Comparison of ENCODE assay signal across 8 cellular contexts in genomic region chr15:101250331-101250730, GRCh38. TPM values are rescaled to one million over a fixed set of nuclear protein-coding genes. Genes with fewer than 3 reads are reported as not detected.
DNase-seq lines count a peak whose midpoint lies in the region; ATAC-seq and TF ChIP-seq lines count a peak whose summit lies in the region.

No MANE protein-coding gene starts in this region.

- peaks cover 11% of the 10 kb centered on the region; the same call in 1 of the 2 replicates for H3K36me3 ChIP-seq in DND-41 (ENCODE audit: insufficient read depth, low read length)
- H3K36me3 ChIP-seq in Loucy (ENCODE audit: insufficient read depth, low read length): no peaks in the 10 kb centered on the region
- peaks cover 1% of the 10 kb centered on the region for H3K36me3 ChIP-seq in mammary epithelial cell (ENCODE audit: insufficient read depth, low read length)
- no peaks in the 10 kb centered on the region for H3K36me3 ChIP-seq in right lobe of liver
- H3K36me3 ChIP-seq in upper lobe of right lung: no peaks in the 10 kb centered on the region

- H4K20me1 ChIP-seq in DND-41 (ENCODE audit: insufficient read depth, low read length) (peaks cover 8% of the 10 kb centered on the region; the same call in 1 of the 2 replicates), Loucy (ENCODE audit: insufficient read depth, low read length, poor library complexity, severe bottlenecking) (peaks cover 53% of the 10 kb centered on the region), mammary epithelial cell (ENCODE audit: insufficient read depth, low read length) (no peaks in the 10 kb centered on the region)

- H3K27me3 ChIP-seq in DND-41 (ENCODE audit: insufficient read depth, low read length, poor library complexity) (peaks cover 11% of the 10 kb centered on the region), Loucy (ENCODE audit: insufficient read depth, low read length, poor library complexity, severe bottlenecking) (no peaks in the 10 kb centered on the region), mammary epithelial cell (ENCODE audit: insufficient read depth, low read length) (no peaks in the 10 kb centered on the region), right lobe of liver (no peaks in the 10 kb centered on the region), upper lobe of right lung (no peaks in the 10 kb centered on the region)

- DNase-seq in DND-41: no peak
- DNase-seq in mammary epithelial cell: peak; percentile 70
- DNase-seq in right lobe of liver: no peak
- DNase-seq in upper lobe of right lung: no peak
- no peak for DNase-seq in DMS79 treated with DMSO at 0.1 percent for 48 hours (lab: John Stamatoyannopoulos, UW)
- DNase-seq in stimulated activated naive CD4-positive, alpha-beta T cell (lab: John Stamatoyannopoulos, UW): no peak

- TF ChIP-seq CTCF in DND-41 (IDR thresholded peaks at IDR 0.05; ENCODE audit: borderline replicate concordance, extremely low read depth, low read length, poor library complexity, severe bottlenecking): no peak
- TF ChIP-seq CTCF in Loucy (conservative IDR thresholded peaks at IDR 0.05; ENCODE audit: low read length): no peak
- TF ChIP-seq CTCF in mammary epithelial cell (conservative IDR thresholded peaks at IDR 0.05 in 1 of 2, IDR thresholded peaks at IDR 0.05 in 1 of 2; ENCODE audit: extremely low read depth in 1 of 2, insufficient read depth in 1 of 2, low read depth in 1 of 2, low read length in 2 of 2): no peak
- TF ChIP-seq CTCF in right lobe of liver (IDR thresholded peaks at IDR 0.05): peak in 1 of 4 donors; percentile 3
- no peak for TF ChIP-seq CTCF in upper lobe of right lung (IDR thresholded peaks at IDR 0.05)

- ATAC-seq in DND-41 (ENCODE audit: insufficient read depth, low read depth): no peak
- ATAC-seq in right lobe of liver: no peak
- no peak for ATAC-seq in upper lobe of right lung
- no peak for ATAC-seq in GM18519 (IDR thresholded peaks at IDR 0.05; ENCODE audit: low FRiP score, unreplicated experiment)

- 0 out of 2 replicates have a peak, but pooled peaks cover 5% of the 10 kb centered on the region for H3F3A ChIP-seq in Loucy (ENCODE audit: low read depth)

- 3% methylated on average over 4 of the region's 4 CpGs for WGBS in mammary epithelial cell (ENCODE audit: low coverage, missing lambda C conversion rate)
- 24% methylated on average over 4 of the region's 4 CpGs for WGBS in right lobe of liver (ENCODE audit: insufficient coverage, low coverage, low lambda C conversion rate, missing lambda C conversion rate)

- no peak for TF ChIP-seq POLR2A in right lobe of liver (IDR thresholded peaks at IDR 0.05)

- H3K27ac ChIP-seq in DND-41 (ENCODE audit: low read length) (peak overlapping the region; percentile 41), mammary epithelial cell (ENCODE audit: insufficient read depth, low read depth, low read length) (peak overlapping the region; percentile 48), right lobe of liver (peak overlapping the region in 2 of 3 donors; percentile 24 to 64), upper lobe of right lung (peak overlapping the region; percentile 74)

- BruUV-seq in mammary epithelial cell (replicated peaks; lab: Mats Ljungman, UMichigan): TSS peak; percentile 32

- no peaks in the 10 kb centered on the region for H3K9me2 ChIP-seq in Loucy (replicated peaks; ENCODE audit: low read depth, low read length)

- H3K4me1 ChIP-seq in DND-41 (ENCODE audit: insufficient read depth, low read length) (peaks cover 81% of the 10 kb centered on the region), Loucy (ENCODE audit: insufficient read depth, low read length, poor library complexity, severe bottlenecking) (peaks cover 69% of the 10 kb centered on the region), mammary epithelial cell (ENCODE audit: insufficient read depth, low read length) (peaks cover 39% of the 10 kb centered on the region), right lobe of liver (peaks cover 0 to 21% (median 0%) of the 10 kb centered on the region in 4 donors), upper lobe of right lung (peaks cover 35% of the 10 kb centered on the region)

- CTCF ChIA-PET in mammary epithelial cell (lab: Charles Lee; ENCODE audit: low non-redundant PET): no interaction called here

- H3K4me2 ChIP-seq in DND-41 (ENCODE audit: insufficient read depth, low read length): peak overlapping the region; percentile 95
- H3K4me2 ChIP-seq in Loucy (ENCODE audit: low read depth, low read length, poor library complexity, severe bottlenecking): peak overlapping the region; percentile 96
- peak overlapping the region; percentile 90 for H3K4me2 ChIP-seq in mammary epithelial cell (ENCODE audit: insufficient read depth, low read depth, low read length)

- H2AFZ ChIP-seq in DND-41 (ENCODE audit: low read depth, low read length): peak overlapping the region; percentile 55; the same call in 1 of the 2 replicates
- no peak overlapping the region for H2AFZ ChIP-seq in Loucy (ENCODE audit: low read length)
- peak overlapping the region; percentile 44 for H2AFZ ChIP-seq in mammary epithelial cell (ENCODE audit: low read depth, low read length)

- H3K9me3 ChIP-seq in DND-41 (ENCODE audit: insufficient read depth, low read length, severe bottlenecking) (no peaks in the 10 kb centered on the region), Loucy (ENCODE audit: insufficient read depth, low read depth, low read length) (no peaks in the 10 kb centered on the region), mammary epithelial cell (replicated peaks; ENCODE audit: insufficient read depth, low read length) (no peaks in the 10 kb centered on the region), right lobe of liver (no peaks in the 10 kb centered on the region), upper lobe of right lung (no peaks in the 10 kb centered on the region)

- H3K9ac ChIP-seq in DND-41 (ENCODE audit: low read depth, low read length) (peak overlapping the region; percentile 81), Loucy (ENCODE audit: low read depth, low read length, poor library complexity, severe bottlenecking) (peak overlapping the region; percentile 83), mammary epithelial cell (ENCODE audit: insufficient read depth, low read length) (peak overlapping the region; percentile 74)

- H3K79me2 ChIP-seq in DND-41 (ENCODE audit: insufficient read depth, low read length) (peaks cover 61% of the 10 kb centered on the region), Loucy (ENCODE audit: insufficient read depth, low read length) (peaks cover 71% of the 10 kb centered on the region), mammary epithelial cell (ENCODE audit: insufficient read depth, low read length) (peaks cover 68% of the 10 kb centered on the region)

- dilution Hi-C loops in mammary epithelial cell (cut with HindIII; ENCODE audit: low sequenced_read_pairs): loop anchor here (10.0 kb wide), 1 partner anchor 156 kb away; no protein-coding TSS in a partner anchor

- in situ Hi-C loops in mammary epithelial cell (cut with MboI; ENCODE audit: low sequenced_read_pairs in 2 of 2): loop anchor here (10.0 to 25.0 kb wide), 3 partner anchors 326 to 638 kb away; partner anchors contain the start of genes ASB7 (in 2 of the 2), LINS1 (in 2 of the 2) and LRRK1 (in 1 of the 2)

- peak overlapping the region; percentile 78 to 87; a peak in 3 of 4 replicates for H3K4me3 ChIP-seq in DND-41 (ENCODE audit: low read depth in 1 of 2, low read length in 2 of 2)
- H3K4me3 ChIP-seq in Loucy (ENCODE audit: low read length, poor library complexity, severe bottlenecking): peak overlapping the region; percentile 80
- peak overlapping the region; percentile 70 to 90 (median 76) for H3K4me3 ChIP-seq in mammary epithelial cell (replicated peaks in 1 of 3; ENCODE audit: insufficient read depth in 1 of 3, low read depth in 2 of 3, low read length in 3 of 3)
- peak overlapping the region; percentile 69 to 80 (median 76) for H3K4me3 ChIP-seq in right lobe of liver
- peak overlapping the region; percentile 81 for H3K4me3 ChIP-seq in upper lobe of right lung

- intact Hi-C loops in mammary epithelial cell (cut with micrococcal nuclease): loop anchor here (5.0 to 10.0 kb wide), 2 partner anchors 33 to 906 kb away; partner anchors contain the start of gene ADAMTS17
- intact Hi-C loops in right lobe of liver (cut with DNase I): loop anchor here in 1 of 2 donors (5.0 kb wide), 1 partner anchor 163 kb away; no protein-coding TSS in a partner anchor
- intact Hi-C loops in upper lobe of right lung (cut with DNase I): no loop called here

RNA-seq across cellular contexts. Expression of gene CHSY1, which starts 1.5 kb away (rescaled TPM):
- total RNA-seq in mammary epithelial cell: 10 to 100 TPM; 37.9 to 40.2 TPM
- polyA plus RNA-seq in mammary epithelial cell: 30.2 TPM
- polyA minus RNA-seq in mammary epithelial cell: 83.7 TPM
- 10 to 100 TPM in 2 of 6 experiments, 1 to 10 TPM in 4; 4.9 to 12.6 (median 7.2) TPM for total RNA-seq in right lobe of liver
- total RNA-seq in upper lobe of right lung: 40.6 TPM

RNA-seq across cellular contexts. Expression of gene SELENOS, which starts 27.0 kb away (rescaled TPM):
- total RNA-seq in mammary epithelial cell (10 to 100 TPM; 51.7 to 81.2 TPM), right lobe of liver (10 to 100 TPM; 30.4 to 52.5 (median 39.6) TPM), upper lobe of right lung (78.5 TPM)
- polyA plus RNA-seq in mammary epithelial cell: 68.4 TPM
- polyA minus RNA-seq in mammary epithelial cell: 23.9 TPM

RNA-seq across cellular contexts. Expression of gene SNRPA1, which starts 44.7 kb away (rescaled TPM):
- total RNA-seq in mammary epithelial cell (10 to 100 TPM; 17.2 to 85.7 TPM), right lobe of liver (10 to 100 TPM; 17.7 to 28.6 (median 24.1) TPM), upper lobe of right lung (40.7 TPM)
- 75.0 TPM for polyA plus RNA-seq in mammary epithelial cell
- polyA minus RNA-seq in mammary epithelial cell: 32.0 TPM
